Comparison of ENCODE assay signal across 1 cellular context in genomic region chr10:132536964-132537712, GRCh38.
TF ChIP-seq lines count a peak whose summit lies in the region.

No MANE protein-coding gene starts in this region.

TF ChIP-seq in K562, 482 proteins besides CTCF, POLR2A, EP300 and RAD21 (continued from another document and continues in another):
- peak; percentile 54 for TF ChIP-seq MGA (IDR thresholded peaks at IDR 0.05)
- TF ChIP-seq CCAR2 (IDR thresholded peaks at IDR 0.05; ENCODE audit: low read depth, low read length), result no peak
- peak; percentile 61 to 91 for TF ChIP-seq E2F6 (IDR thresholded peaks at IDR 0.05; ENCODE audit: borderline replicate concordance in 1 of 2, extremely low read depth in 1 of 2, insufficient read depth in 1 of 2, insufficient read length in 1 of 2, low read depth in 1 of 2, low read length in 1 of 2, poor library complexity in 1 of 2, severe bottlenecking in 1 of 2)
- TF ChIP-seq, protein P1, sequence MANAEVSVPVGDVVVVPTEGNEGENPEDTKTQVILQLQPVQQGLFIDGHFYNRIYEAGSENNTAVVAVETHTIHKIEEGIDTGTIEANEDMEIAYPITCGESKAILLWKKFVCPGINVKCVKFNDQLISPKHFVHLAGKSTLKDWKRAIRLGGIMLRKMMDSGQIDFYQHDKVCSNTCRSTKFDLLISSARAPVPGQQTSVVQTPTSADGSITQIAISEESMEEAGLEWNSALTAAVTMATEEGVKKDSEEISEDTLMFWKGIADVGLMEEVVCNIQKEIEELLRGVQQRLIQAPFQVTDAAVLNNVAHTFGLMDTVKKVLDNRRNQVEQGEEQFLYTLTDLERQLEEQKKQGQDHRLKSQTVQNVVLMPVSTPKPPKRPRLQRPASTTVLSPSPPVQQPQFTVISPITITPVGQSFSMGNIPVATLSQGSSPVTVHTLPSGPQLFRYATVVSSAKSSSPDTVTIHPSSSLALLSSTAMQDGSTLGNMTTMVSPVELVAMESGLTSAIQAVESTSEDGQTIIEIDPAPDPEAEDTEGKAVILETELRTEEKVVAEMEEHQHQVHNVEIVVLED (CRISPR knock-in tag; IDR thresholded peaks at IDR 0.05), result peak; percentile 71
- TF ChIP-seq TFAM (CRISPR knock-in tag; conservative IDR thresholded peaks at IDR 0.05), result no peak
- no peak for TF ChIP-seq ID3 (CRISPR knock-in tag; IDR thresholded peaks at IDR 0.05)
- TF ChIP-seq ID3 (tag; IDR thresholded peaks at IDR 0.05), result peak; percentile 64; the same call in 1 of the 2 replicates
- peak in 1 of 2 experiments; percentile 65; a peak in 3 of 4 replicates for TF ChIP-seq MAZ (CRISPR knock-in tag; conservative IDR thresholded peaks at IDR 0.05 in 1 of 2, IDR thresholded peaks at IDR 0.05 in 1 of 2)
- TF ChIP-seq, protein P2, sequence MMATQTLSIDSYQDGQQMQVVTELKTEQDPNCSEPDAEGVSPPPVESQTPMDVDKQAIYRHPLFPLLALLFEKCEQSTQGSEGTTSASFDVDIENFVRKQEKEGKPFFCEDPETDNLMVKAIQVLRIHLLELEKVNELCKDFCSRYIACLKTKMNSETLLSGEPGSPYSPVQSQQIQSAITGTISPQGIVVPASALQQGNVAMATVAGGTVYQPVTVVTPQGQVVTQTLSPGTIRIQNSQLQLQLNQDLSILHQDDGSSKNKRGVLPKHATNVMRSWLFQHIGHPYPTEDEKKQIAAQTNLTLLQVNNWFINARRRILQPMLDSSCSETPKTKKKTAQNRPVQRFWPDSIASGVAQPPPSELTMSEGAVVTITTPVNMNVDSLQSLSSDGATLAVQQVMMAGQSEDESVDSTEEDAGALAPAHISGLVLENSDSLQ (IDR thresholded peaks at IDR 0.05), result peak; percentile 96
- TF ChIP-seq HMGN3 (IDR thresholded peaks at IDR 0.05; ENCODE audit: borderline replicate concordance, extremely low read depth, insufficient read length, low read depth, low read length), result peak; percentile 40
- TF ChIP-seq, protein P3, sequence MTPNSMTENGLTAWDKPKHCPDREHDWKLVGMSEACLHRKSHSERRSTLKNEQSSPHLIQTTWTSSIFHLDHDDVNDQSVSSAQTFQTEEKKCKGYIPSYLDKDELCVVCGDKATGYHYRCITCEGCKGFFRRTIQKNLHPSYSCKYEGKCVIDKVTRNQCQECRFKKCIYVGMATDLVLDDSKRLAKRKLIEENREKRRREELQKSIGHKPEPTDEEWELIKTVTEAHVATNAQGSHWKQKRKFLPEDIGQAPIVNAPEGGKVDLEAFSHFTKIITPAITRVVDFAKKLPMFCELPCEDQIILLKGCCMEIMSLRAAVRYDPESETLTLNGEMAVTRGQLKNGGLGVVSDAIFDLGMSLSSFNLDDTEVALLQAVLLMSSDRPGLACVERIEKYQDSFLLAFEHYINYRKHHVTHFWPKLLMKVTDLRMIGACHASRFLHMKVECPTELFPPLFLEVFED (CRISPR knock-in tag; conservative IDR thresholded peaks at IDR 0.05), result no peak
- TF ChIP-seq ATF7 (IDR thresholded peaks at IDR 0.05), result peak; percentile 98
- TF ChIP-seq NR3C1 (CRISPR knock-in tag; IDR thresholded peaks at IDR 0.05), result no peak
- peak; percentile 67 for TF ChIP-seq CCNT2 (IDR thresholded peaks at IDR 0.05; ENCODE audit: borderline replicate concordance, extremely low read depth, insufficient read length, low read depth, low read length)
- TF ChIP-seq YY1 (IDR thresholded peaks at IDR 0.05; ENCODE audit: borderline replicate concordance in 1 of 3, control insufficient read depth in 1 of 3, extremely low read depth in 1 of 3, insufficient read depth in 3 of 3, insufficient read length in 1 of 3, insufficient replicate concordance in 2 of 3, low read depth in 1 of 3, low read length in 2 of 3), result peak in 2 of 3 experiments; percentile 11 to 36
- TF ChIP-seq ZNF507 (tag; conservative IDR thresholded peaks at IDR 0.05), result no peak
- peak; percentile 77 for TF ChIP-seq CTBP1 (IDR thresholded peaks at IDR 0.05; ENCODE audit: borderline replicate concordance)
- TF ChIP-seq VEZF1 (CRISPR knock-in tag; IDR thresholded peaks at IDR 0.05), result peak; percentile 78
- no peak for TF ChIP-seq TRIM24 (IDR thresholded peaks at IDR 0.05)
- 0 out of 4 replicates have a peak, but pooled peaks of 1 of the 2 experiments have one; percentile 21 for TF ChIP-seq TEAD1 (CRISPR knock-in tag; IDR thresholded peaks at IDR 0.05)
- TF ChIP-seq, protein P4, sequence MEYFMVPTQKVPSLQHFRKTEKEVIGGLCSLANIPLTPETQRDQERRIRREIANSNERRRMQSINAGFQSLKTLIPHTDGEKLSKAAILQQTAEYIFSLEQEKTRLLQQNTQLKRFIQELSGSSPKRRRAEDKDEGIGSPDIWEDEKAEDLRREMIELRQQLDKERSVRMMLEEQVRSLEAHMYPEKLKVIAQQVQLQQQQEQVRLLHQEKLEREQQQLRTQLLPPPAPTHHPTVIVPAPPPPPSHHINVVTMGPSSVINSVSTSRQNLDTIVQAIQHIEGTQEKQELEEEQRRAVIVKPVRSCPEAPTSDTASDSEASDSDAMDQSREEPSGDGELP (CRISPR knock-in tag; IDR thresholded peaks at IDR 0.05; ENCODE audit: borderline replicate concordance), result peak; percentile 41; the same call in 1 of the 2 replicates
- no peak for TF ChIP-seq NFATC3 (IDR thresholded peaks at IDR 0.05)
- peak; percentile 70 for TF ChIP-seq RBFOX2 (IDR thresholded peaks at IDR 0.05; ENCODE audit: low read depth, low read length)
- peak; percentile 42 for TF ChIP-seq KDM5B (IDR thresholded peaks at IDR 0.05; ENCODE audit: insufficient replicate concordance, low read depth, low read length)
- peak; percentile 56; the same call in 1 of the 2 replicates for TF ChIP-seq JUN (IDR thresholded peaks at IDR 0.05; ENCODE audit: borderline replicate concordance, low read depth, low read length)
- TF ChIP-seq JUN (CRISPR knock-in tag; IDR thresholded peaks at IDR 0.05; ENCODE audit: borderline replicate concordance), result no peak
- TF ChIP-seq STAT6 (CRISPR knock-in tag; IDR thresholded peaks at IDR 0.05), result no peak
- TF ChIP-seq, protein P5, sequence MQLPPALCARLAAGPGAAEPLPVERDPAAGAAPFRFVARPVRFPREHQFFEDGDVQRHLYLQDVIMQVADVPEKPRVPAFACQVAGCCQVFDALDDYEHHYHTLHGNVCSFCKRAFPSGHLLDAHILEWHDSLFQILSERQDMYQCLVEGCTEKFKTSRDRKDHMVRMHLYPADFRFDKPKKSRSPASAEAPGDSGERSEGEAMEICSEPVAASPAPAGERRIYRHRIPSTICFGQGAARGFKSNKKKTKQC (CRISPR knock-in tag; IDR thresholded peaks at IDR 0.05), result peak; percentile 76; the same call in 1 of the 2 replicates
